10 cellular contexts compared by ENCODE assay signal in genomic region chr17:2777242-2777867, GRCh38. TPM values are rescaled to one million over a fixed set of nuclear protein-coding genes. Genes with fewer than 3 reads are reported as not detected.
DNase-seq lines count a peak whose midpoint lies in the region; ATAC-seq and TF ChIP-seq lines count a peak whose summit lies in the region.
"Had no signal": no experiment of that assay in that cellular context is flagged by ENCODE, and none has a peak within 500 bp of the region (broad histone marks: within the 10 kb centered on the region; RNA-seq: fewer than 3 reads in every experiment).

No MANE protein-coding gene starts in this region.

- intact Hi-C loops in cardiac septum (cut with DNase I), result no loop called here

- H3K27ac Mint-ChIP-seq in WTC11 (no peak overlapping the region), type B pancreatic cell (no peak overlapping the region)
- H3K27ac Mint-ChIP-seq: T-helper 1 cell treated with Interleukin-12 subunit alpha and Interleukin-12 subunit beta and Interleukin-4 antibody, amounts not matched to agents 30 μg/mL and 1 μg/mL, for 36 hours had no signal

- H3K4me1 Mint-ChIP-seq in WTC11, result peaks cover 7% of the 10 kb centered on the region
- peaks cover 3% of the 10 kb centered on the region for H3K4me1 Mint-ChIP-seq in type B pancreatic cell (ENCODE audit: unreplicated experiment)

- H3K36me3 Mint-ChIP-seq in WTC11 (no peaks in the 10 kb centered on the region), type B pancreatic cell (no peaks in the 10 kb centered on the region)

- CTCF ChIA-PET in WTC11 (lab: Charles Lee), result interaction anchor here (0.6 to 4.2 kb wide), 34 partner anchors 9 to 395 kb away, joined by 3 to 70 read pairs (median 5); partner anchors contain the start of genes CCDC92B and PAFAH1B1

- no peak overlapping the region for H3K27ac ChIP-seq in cardiac muscle cell

- no peaks in the 10 kb centered on the region for H3K4me1 ChIP-seq in cardiac muscle cell (ENCODE audit: low read depth)

- ATAC-seq in WTC11 (peak; percentile 55), GM18868 (IDR thresholded peaks at IDR 0.05; ENCODE audit: unreplicated experiment) (no peak)

- DNase-seq in cardiac muscle cell (ENCODE audit: low read depth in 1 of 2, low spot score in 1 of 2), result no peak
- no peak for DNase-seq in cardiac septum (ENCODE audit: low spot score)
- no peak for DNase-seq in WTC11 (ENCODE audit: low spot score)
- peak; percentile 59 for DNase-seq in iPS-NIHi7 (ENCODE audit: extremely low spot score)
- no peak for DNase-seq in type B pancreatic cell (ENCODE audit: extremely low spot score, unreplicated experiment)
- no peak for DNase-seq in stimulated activated CD4-positive, alpha-beta T cell treated with anti-CD3 and anti-CD28 coated beads, Interleukin-4, amount 100 ng/mL, for 4 hours
- no peak for DNase-seq in activated CD4-positive, alpha-beta T cell treated with anti-CD3 and anti-CD28 coated beads for 48 hours
- DNase-seq: EL had no signal

- POLR2A ChIA-PET in WTC11 (lab: Charles Lee), result interaction anchor here (0.8 to 1.3 kb wide), 2 partner anchors 10 to 47 kb away, joined by 3 to 4 read pairs; no protein-coding TSS in a partner anchor

- H3K27me3 Mint-ChIP-seq in WTC11 (ENCODE audit: low read depth) (peaks cover 19% of the 10 kb centered on the region), type B pancreatic cell (peaks cover 55% of the 10 kb centered on the region)

- H3K36me3 ChIP-seq in cardiac muscle cell, result no peaks in the 10 kb centered on the region

- no peak for TF ChIP-seq CTCF in cardiac muscle cell (IDR thresholded peaks at IDR 0.05; ENCODE audit: low read depth, low read length)
- TF ChIP-seq CTCF in WTC11 (IDR thresholded peaks at IDR 0.05), result no peak
- TF ChIP-seq CTCF in type B pancreatic cell (conservative IDR thresholded peaks at IDR 0.05), result no peak

- no peaks in the 10 kb centered on the region for H3K9me3 ChIP-seq in cardiac muscle cell (ENCODE audit: low read depth)

- peak overlapping the region; percentile 51 for H3K4me3 ChIP-seq in cardiac muscle cell

- peaks cover 28% of the 10 kb centered on the region for H3K27me3 ChIP-seq in cardiac muscle cell

- no peaks in the 10 kb centered on the region for H3K9me3 Mint-ChIP-seq in WTC11
- H3K9me3 Mint-ChIP-seq in type B pancreatic cell, result no peaks in the 10 kb centered on the region
- H3K9me3 Mint-ChIP-seq: T-helper 1 cell treated with Interleukin-12 subunit alpha and Interleukin-12 subunit beta and Interleukin-4 antibody, amounts not matched to agents 30 μg/mL and 1 μg/mL, for 36 hours had no signal

- peak overlapping the region; percentile 89 for H3K4me3 Mint-ChIP-seq in WTC11
- H3K4me3 Mint-ChIP-seq in type B pancreatic cell, result peak overlapping the region; percentile 86
- H3K4me3 Mint-ChIP-seq: T-helper 1 cell treated with Interleukin-12 subunit alpha and Interleukin-12 subunit beta and Interleukin-4 antibody, amounts not matched to agents 30 μg/mL and 1 μg/mL, for 36 hours had no signal

TF ChIP-seq in WTC11, 78 proteins besides CTCF, POLR2A, EP300 and RAD21:
- TF ChIP-seq RORB (CRISPR knock-in tag; IDR thresholded peaks at IDR 0.05) (no peak), TP53 (CRISPR knock-in tag; IDR thresholded peaks at IDR 0.05) (peak; percentile 11; the same call in 1 of the 2 replicates)

RNA-seq across cellular contexts. Expression of gene RAP1GAP2, which starts 18.9 kb away (rescaled TPM):
- total RNA-seq in cardiac muscle cell (2.9 and 3.5 TPM in 2 replicates), cardiac septum (31.2 TPM), WTC11 (2021) (64.5 to 72.8 TPM (median 65.4 TPM) in 3 replicates), type B pancreatic cell (ENCODE audit: low replicate concordance) (49.7 and 74.2 TPM in 2 replicates)
- polyA plus RNA-seq in cardiac muscle cell, result 1.1 and 1.2 TPM in 2 replicates

RNA-seq across cellular contexts. Expression of gene CCDC92B, which starts 27.9 kb away (rescaled TPM):
- 0.33 and 0.67 TPM in 2 replicates for total RNA-seq in cardiac muscle cell
- polyA plus RNA-seq in cardiac muscle cell, result 0.07 and 0.35 TPM in 2 replicates
- total RNA-seq in cardiac septum, result 0.13 TPM
- 14.4 to 15.2 TPM (median 14.6 TPM) in 3 replicates for total RNA-seq in WTC11 (2021)
- total RNA-seq in type B pancreatic cell (ENCODE audit: low replicate concordance), result 1.3 and 1.5 TPM in 2 replicates
